ENCODE assay signal across 8 cellular contexts in the genomic region with DNA sequence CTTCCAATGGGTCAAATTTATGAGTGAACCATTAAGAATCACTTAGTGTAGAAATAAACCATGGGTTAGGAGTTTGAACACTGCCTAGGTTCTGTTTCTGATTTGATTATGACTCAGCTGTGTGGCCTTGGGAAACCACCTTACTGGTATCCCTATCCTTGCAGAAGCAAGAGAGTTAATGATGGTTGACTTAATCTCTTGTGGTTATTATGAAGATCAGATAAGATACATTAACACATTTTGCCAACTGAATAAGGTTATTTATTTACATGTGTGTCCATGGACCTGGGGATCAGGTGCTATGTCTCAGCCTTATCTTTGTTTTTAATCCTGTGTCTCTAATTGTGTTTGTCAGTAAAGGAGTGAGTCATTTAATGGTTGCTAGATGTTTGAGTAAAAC. TPM values are rescaled to one million over a fixed set of nuclear protein-coding genes. Genes with fewer than 3 reads are reported as not detected.
DNase-seq lines count a peak whose midpoint lies in the region; ATAC-seq, FAIRE-seq and TF ChIP-seq lines count a peak whose summit lies in the region.

No MANE protein-coding gene starts in this region.

- CTCF ChIA-PET in BJ (lab: Yijun Ruan, JAX): no interaction called here

- no peaks in the 10 kb centered on the region for H3K36me3 ChIP-seq in BJ (ENCODE audit: control insufficient read depth, insufficient read depth, low read length)

- DNase-seq in BJ (ENCODE audit: low read depth) (peak; percentile 59), GM19239 (ENCODE audit: insufficient read length, low spot score) (peak; percentile 10), GDM1 (lab: John Stamatoyannopoulos, UW) (no peak), NCI-H510A (lab: John Stamatoyannopoulos, UW) (no peak), chondrocyte (ENCODE audit: low spot score) (no peak)
- peak; percentile 20 for DNase-seq in activated T-helper 2 cell treated with anti-CD3 and anti-CD28 coated beads, Interferon-gamma antibody, Interleukin-2, Interleukin-4, amounts not matched to agents 10 μg/mL and 5 μg/mL and 100 μg/mL, durations not matched to agents 14 hours and 24 hours and 36 hours (ENCODE audit: low spot score)

- no peak overlapping the region for H3K4me3 ChIP-seq in BJ (ENCODE audit: low read depth, low read length)

- H3K36me3 Mint-ChIP-seq in activated T-helper 2 cell treated with anti-CD3 and anti-CD28 coated beads, Interferon-gamma antibody, Interleukin-2, Interleukin-4, amounts not matched to agents 10 μg/mL and 5 μg/mL and 100 μg/mL, durations not matched to agents 14 hours and 24 hours and 36 hours (ENCODE audit: low read depth): peaks cover 50% of the 10 kb centered on the region
- H3K36me3 Mint-ChIP-seq in nephron (ENCODE audit: low read depth) (peaks cover 42% of the 10 kb centered on the region), chondrocyte (ENCODE audit: low read depth) (peaks cover 8% of the 10 kb centered on the region)

- no peak overlapping the region for H3K4me3 Mint-ChIP-seq in activated T-helper 2 cell treated with anti-CD3 and anti-CD28 coated beads, Interferon-gamma antibody, Interleukin-2, Interleukin-4, amounts not matched to agents 10 μg/mL and 5 μg/mL and 100 μg/mL, durations not matched to agents 14 hours and 24 hours and 36 hours (ENCODE audit: low read depth)
- no peak overlapping the region for H3K4me3 Mint-ChIP-seq in nephron
- no peak overlapping the region for H3K4me3 Mint-ChIP-seq in chondrocyte (ENCODE audit: unreplicated experiment)

- ATAC-seq in HG03439 (IDR thresholded peaks at IDR 0.05; ENCODE audit: unreplicated experiment): peak; percentile 77

- TF ChIP-seq CTCF in BJ (IDR thresholded peaks at IDR 0.05; ENCODE audit: insufficient read depth, low read depth, low read length) (no peak), nephron (IDR thresholded peaks at IDR 0.05; ENCODE audit: unreplicated experiment in 3 of 3) (no peak), chondrocyte (IDR thresholded peaks at IDR 0.05) (no peak)

- POLR2A ChIA-PET in BJ (lab: Charles Lee): no interaction called here

- no peaks in the 10 kb centered on the region for H3K27me3 ChIP-seq in BJ (ENCODE audit: control insufficient read depth, insufficient read depth, low read length)

- H3K9me3 Mint-ChIP-seq in activated T-helper 2 cell treated with anti-CD3 and anti-CD28 coated beads, Interferon-gamma antibody, Interleukin-2, Interleukin-4, amounts not matched to agents 10 μg/mL and 5 μg/mL and 100 μg/mL, durations not matched to agents 14 hours and 24 hours and 36 hours: no peaks in the 10 kb centered on the region
- no peaks in the 10 kb centered on the region for H3K9me3 Mint-ChIP-seq in nephron
- no peaks in the 10 kb centered on the region for H3K9me3 Mint-ChIP-seq in chondrocyte (ENCODE audit: low read depth)

- peaks cover 13% of the 10 kb centered on the region for H3K4me1 Mint-ChIP-seq in activated T-helper 2 cell treated with anti-CD3 and anti-CD28 coated beads, Interferon-gamma antibody, Interleukin-2, Interleukin-4, amounts not matched to agents 10 μg/mL and 5 μg/mL and 100 μg/mL, durations not matched to agents 14 hours and 24 hours and 36 hours (ENCODE audit: low read depth)
- H3K4me1 Mint-ChIP-seq in nephron (peaks cover 19% of the 10 kb centered on the region), chondrocyte (ENCODE audit: low read depth) (peaks cover 24% of the 10 kb centered on the region)

- peak; percentile 88 for FAIRE-seq in GM19239 (lab: Jason Lieb, UNC)

- peak overlapping the region; percentile 78 for H3K27ac Mint-ChIP-seq in activated T-helper 2 cell treated with anti-CD3 and anti-CD28 coated beads, Interferon-gamma antibody, Interleukin-2, Interleukin-4, amounts not matched to agents 10 μg/mL and 5 μg/mL and 100 μg/mL, durations not matched to agents 14 hours and 24 hours and 36 hours
- peak overlapping the region in 2 of 3 experiments; percentile 39 to 81 for H3K27ac Mint-ChIP-seq in nephron
- no peak overlapping the region for H3K27ac Mint-ChIP-seq in chondrocyte (ENCODE audit: unreplicated experiment)

- intact Hi-C loops in activated T-helper 2 cell treated with anti-CD3 and anti-CD28 coated beads, Interferon-gamma antibody, Interleukin-2, Interleukin-4, amounts not matched to agents 10 μg/mL and 5 μg/mL and 100 μg/mL, durations not matched to agents 14 hours and 24 hours and 36 hours (cut with micrococcal nuclease): loop anchor here (1.0 kb wide), 1 partner anchor 57 kb away; no protein-coding TSS in a partner anchor

- H3K27me3 Mint-ChIP-seq in activated T-helper 2 cell treated with anti-CD3 and anti-CD28 coated beads, Interferon-gamma antibody, Interleukin-2, Interleukin-4, amounts not matched to agents 10 μg/mL and 5 μg/mL and 100 μg/mL, durations not matched to agents 14 hours and 24 hours and 36 hours (ENCODE audit: low read depth): no peaks in the 10 kb centered on the region
- no peaks in the 10 kb centered on the region for H3K27me3 Mint-ChIP-seq in nephron (ENCODE audit: low read depth)
- H3K27me3 Mint-ChIP-seq in chondrocyte (ENCODE audit: low read depth): no peaks in the 10 kb centered on the region

RNA-seq across cellular contexts. Expression of a gene that starts 5.4 kb away (rescaled TPM):
- not detected in 2 replicates for polyA plus RNA-seq in BJ (2011; rRNA removed)
- not detected in 2 replicates for polyA minus RNA-seq in BJ (2011; rRNA and poly(A)+ RNA removed)
- not detected in 2 replicates for total RNA-seq in activated T-helper 2 cell treated with anti-CD3 and anti-CD28 coated beads, Interferon-gamma antibody, Interleukin-2, Interleukin-4, amounts not matched to agents 10 μg/mL and 5 μg/mL and 100 μg/mL, durations not matched to agents 14 hours and 24 hours and 36 hours
- not detected in 3 replicates for total RNA-seq in chondrocyte

Comparison
In these comparisons a context has a peak if more than half of its experiments do, and no peak if none do; other contexts are left out.
1. DNase-seq: peak in BJ (single experiment), GM19239 (single experiment) and activated T-helper 2 cell treated with anti-CD3 and anti-CD28 coated beads, Interferon-gamma antibody, Interleukin-2, Interleukin-4, amounts not matched to agents 10 μg/mL and 5 μg/mL and 100 μg/mL, durations not matched to agents 14 hours and 24 hours and 36 hours (single experiment); none in GDM1 (single experiment), NCI-H510A (single experiment) and chondrocyte (single experiment).